Comparison of ENCODE assay signal across 24 cellular contexts in genomic region chr7:128826916-128827247, GRCh38. TPM values are rescaled to one million over a fixed set of nuclear protein-coding genes. Genes with fewer than 3 reads are reported as not detected.
DNase-seq lines count a peak whose midpoint lies in the region; ATAC-seq and TF ChIP-seq lines count a peak whose summit lies in the region.
"Had no signal": no experiment of that assay in that cellular context is flagged by ENCODE, and none has a peak within 500 bp of the region (broad histone marks: within the 10 kb centered on the region; RNA-seq: fewer than 3 reads in every experiment).

No MANE protein-coding gene starts in this region.

- peak overlapping the region; percentile 34; the same call in 1 of the 2 replicates for H3K27ac ChIP-seq in Panc1 (ENCODE audit: low read length)
- H3K27ac ChIP-seq in fibroblast of lung (ENCODE audit: insufficient read depth, low read length) = peak overlapping the region; percentile 54
- H3K27ac ChIP-seq in gastrocnemius medialis = peak overlapping the region; percentile 92 to 99 (median 98)
- no peak overlapping the region for H3K27ac ChIP-seq in CD8-positive, alpha-beta memory T cell (ENCODE audit: low read depth, low read length)
- H3K27ac ChIP-seq: upper lobe of left lung had no signal

- no peak overlapping the region for H2AFZ ChIP-seq in fibroblast of lung (ENCODE audit: low read length)

- intact Hi-C loops in Caco-2 (cut with micrococcal nuclease; ENCODE audit: unreplicated experiment) (loop anchor here (2.0 kb wide), 1 partner anchor 88 kb away; the partner anchor contains the start of gene CALU), Panc1 (cut with micrococcal nuclease; ENCODE audit: unreplicated experiment) (no loop called here), gastrocnemius medialis (cut with DNase I; ENCODE audit: low total_unique reads) (no loop called here), lower leg skin (cut with DNase I; ENCODE audit: low total_unique reads) (no loop called here)

- peaks cover 5% of the 10 kb centered on the region for H3K36me3 Mint-ChIP-seq in Caco-2 (ENCODE audit: insufficient read depth, unreplicated experiment)
- peaks cover 0 to 2% (median 0%) of the 10 kb centered on the region in 3 donors for H3K36me3 Mint-ChIP-seq in CD8-positive, alpha-beta memory T cell
- H3K36me3 Mint-ChIP-seq: activated naive CD4-positive, alpha-beta T cell treated with anti-CD3 and anti-CD28 coated beads, Interleukin-2, amount 10 ng/mL, durations not matched to agents 7 days and 5 days; naive B cell; stimulated activated naive B cell treated with anti-CD40 and anti-IgM and Interleukin-4, amounts not matched to agents 10 μg/mL and 1 μg/mL and 100 μg/mL, for 72 hours had no signal

- peaks cover 28% of the 10 kb centered on the region for H3K4me1 Mint-ChIP-seq in Caco-2 (ENCODE audit: low read depth, unreplicated experiment)
- H3K4me1 Mint-ChIP-seq in CD8-positive, alpha-beta memory T cell = peaks cover 6 to 21% (median 12%) of the 10 kb centered on the region in 3 donors

- H3K4me3 ChIP-seq in Caco-2 (ENCODE audit: low read depth, low read length) (no peak overlapping the region), Panc1 (ENCODE audit: low read depth in 2 of 2, low read length in 2 of 2) (no peak overlapping the region), fibroblast of lung (replicated peaks in 1 of 4; ENCODE audit: control extremely low read depth in 1 of 4, insufficient read depth in 1 of 4, low read depth in 3 of 4, low read length in 4 of 4) (no peak overlapping the region), gastrocnemius medialis (no peak overlapping the region), lower leg skin (ENCODE audit: low read depth, poor library complexity, severe bottlenecking) (no peak overlapping the region)
- H3K4me3 ChIP-seq in CD8-positive, alpha-beta memory T cell (ENCODE audit: low read length) = no peak overlapping the region
- H3K4me3 ChIP-seq: lung, upper lobe of left lung had no signal

- CTCF ChIA-PET in Caco-2 (lab: Charles Lee) (interaction anchor here (1.2 kb wide), 1 partner anchor 88 kb away, joined by 5 read pairs; the partner anchor contains the start of gene CALU), Panc1 (lab: Charles Lee) (no interaction called here)
- CTCF ChIA-PET in CD8-positive, alpha-beta memory T cell (lab: Charles Lee) = no interaction called here

- H3K27me3 ChIP-seq in Caco-2 (replicated peaks; ENCODE audit: control insufficient read depth, insufficient read depth, low read length) = no peaks in the 10 kb centered on the region
- no peaks in the 10 kb centered on the region for H3K27me3 ChIP-seq in Panc1 (ENCODE audit: control insufficient read depth, insufficient read depth, low read length)
- no peaks in the 10 kb centered on the region for H3K27me3 ChIP-seq in fibroblast of lung (ENCODE audit: control insufficient read depth, insufficient read depth, low read length)
- no peaks in the 10 kb centered on the region for H3K27me3 ChIP-seq in gastrocnemius medialis
- H3K27me3 ChIP-seq in CD8-positive, alpha-beta memory T cell (ENCODE audit: insufficient read depth, low read length, poor library complexity, severe bottlenecking) = peaks cover 15% of the 10 kb centered on the region

- H3K4me3 Mint-ChIP-seq in Caco-2 (ENCODE audit: unreplicated experiment) = peak overlapping the region; percentile 38
- no peak overlapping the region for H3K4me3 Mint-ChIP-seq in CD8-positive, alpha-beta memory T cell
- H3K4me3 Mint-ChIP-seq: activated CD8-positive, alpha-beta T cell treated with anti-CD3 and anti-CD28 coated beads for 36 hours; activated naive CD4-positive, alpha-beta T cell treated with anti-CD3 and anti-CD28 coated beads, Interleukin-2, amount 10 ng/mL, durations not matched to agents 7 days and 5 days; activated T-cell treated with anti-CD3 and anti-CD28 coated beads, Interleukin-2, amount 50 U/mL, for 24 hours; naive B cell; stimulated activated naive B cell treated with anti-CD40 and anti-IgM and Interleukin-4, amounts not matched to agents 10 μg/mL and 1 μg/mL and 100 μg/mL, for 72 hours; T-helper 17 cell had no signal

- TF ChIP-seq POLR2A in gastrocnemius medialis (IDR thresholded peaks at IDR 0.05) (no peak), lower leg skin (IDR thresholded peaks at IDR 0.05) (no peak)

- POLR2A ChIA-PET in Caco-2 (lab: Charles Lee) (interaction anchor here (0.5 to 0.9 kb wide), 2 partner anchors 36 to 374 kb away, joined by 3 to 5 read pairs; no protein-coding TSS in a partner anchor), Panc1 (lab: Charles Lee) (no interaction called here)
- POLR2A ChIA-PET in CD8-positive, alpha-beta memory T cell (lab: Charles Lee) = no interaction called here

- H3K9me3 ChIP-seq in Caco-2 (no peaks in the 10 kb centered on the region), Panc1 (ENCODE audit: control insufficient read depth, insufficient read depth, low read depth, low read length) (no peaks in the 10 kb centered on the region), fibroblast of lung (ENCODE audit: control insufficient read depth, insufficient read depth, low read depth, low read length) (no peaks in the 10 kb centered on the region), gastrocnemius medialis (no peaks in the 10 kb centered on the region)
- no peaks in the 10 kb centered on the region for H3K9me3 ChIP-seq in CD8-positive, alpha-beta memory T cell (ENCODE audit: low read length)
- H3K9me3 ChIP-seq: upper lobe of left lung had no signal

- H3K9me3 Mint-ChIP-seq in Caco-2 (ENCODE audit: unreplicated experiment) = no peaks in the 10 kb centered on the region
- H3K9me3 Mint-ChIP-seq in CD8-positive, alpha-beta memory T cell = no peaks in the 10 kb centered on the region
- H3K9me3 Mint-ChIP-seq: activated CD8-positive, alpha-beta T cell treated with anti-CD3 and anti-CD28 coated beads for 36 hours; activated naive CD4-positive, alpha-beta T cell treated with anti-CD3 and anti-CD28 coated beads, Interleukin-2, amount 10 ng/mL, durations not matched to agents 7 days and 5 days; activated T-cell treated with anti-CD3 and anti-CD28 coated beads, Interleukin-2, amount 50 U/mL, for 24 hours; naive B cell; stimulated activated naive B cell treated with anti-CD40 and anti-IgM and Interleukin-4, amounts not matched to agents 10 μg/mL and 1 μg/mL and 100 μg/mL, for 72 hours had no signal

- no peaks in the 10 kb centered on the region for H3K27me3 Mint-ChIP-seq in Caco-2 (ENCODE audit: insufficient read depth, unreplicated experiment)
- peaks cover 36 to 41% of the 10 kb centered on the region in 2 donors for H3K27me3 Mint-ChIP-seq in CD8-positive, alpha-beta memory T cell

- DNase-seq in Caco-2 (no peak), Panc1 (ENCODE audit: low read depth, low spot score) (no peak), fibroblast of lung (ENCODE audit: low read depth in 2 of 2) (no peak), gastrocnemius medialis (peak; percentile 75 to 83), lower leg skin (ENCODE audit: low spot score in 2 of 2) (no peak)
- DNase-seq in activated CD4-positive, alpha-beta T cell treated with anti-CD3 and anti-CD28 coated beads for 4 hours = no peak
- no peak for DNase-seq in CD8-positive, alpha-beta memory T cell
- DNase-seq: activated CD8-positive, alpha-beta T cell treated with anti-CD3 and anti-CD28 coated beads for 36 hours; activated naive CD4-positive, alpha-beta T cell treated with anti-CD3 and anti-CD28 coated beads, Interleukin-2, amount 10 ng/mL, durations not matched to agents 7 days and 5 days; activated T-cell treated with anti-CD3 and anti-CD28 coated beads, Interleukin-2, amount 50 U/mL, for 24 hours; DND-41; KG1; naive B cell; NCI-H2081; NCI-H524; SHP77 treated with DMSO at 0.1 percent for 48 hours; stimulated activated naive B cell treated with anti-CD40 and anti-IgM and Interleukin-4, amounts not matched to agents 10 μg/mL and 1 μg/mL and 100 μg/mL, for 72 hours; T-helper 17 cell had no signal

- TF ChIP-seq CTCF in Caco-2 (IDR thresholded peaks at IDR 0.05; ENCODE audit: insufficient read depth in 1 of 2, low read depth in 1 of 2, low read length in 1 of 2, severe bottlenecking in 1 of 2, unreplicated experiment in 1 of 2) = no peak
- TF ChIP-seq CTCF in Panc1 (IDR thresholded peaks at IDR 0.05) = no peak
- no peak for TF ChIP-seq CTCF in fibroblast of lung (conservative IDR thresholded peaks at IDR 0.05 in 1 of 2, IDR thresholded peaks at IDR 0.05 in 1 of 2; ENCODE audit: low read depth in 1 of 2, low read length in 2 of 2)
- no peak for TF ChIP-seq CTCF in gastrocnemius medialis (IDR thresholded peaks at IDR 0.05 in 4 of 5, conservative IDR thresholded peaks at IDR 0.05 in 1 of 5)
- no peak for TF ChIP-seq CTCF in lower leg skin (IDR thresholded peaks at IDR 0.05)

- in situ Hi-C loops in Panc1 (cut with HindIII; ENCODE audit: low pct_unique_long_range_greater_than_20kb, low sequenced_read_pairs) = no loop called here
- in situ Hi-C loops in gastrocnemius medialis (cut with MboI; ENCODE audit: low sequenced_read_pairs in 4 of 4) = no loop called here

- no peak overlapping the region for H3K4me2 ChIP-seq in fibroblast of lung (ENCODE audit: extremely low read depth, insufficient read depth, low read length)

- no peaks in the 10 kb centered on the region for H4K20me1 ChIP-seq in fibroblast of lung (ENCODE audit: control insufficient read depth, extremely low read depth, insufficient read depth, low read length)

- peak overlapping the region; percentile 95 for H3K27ac Mint-ChIP-seq in Caco-2 (ENCODE audit: unreplicated experiment)
- H3K27ac Mint-ChIP-seq in CD8-positive, alpha-beta memory T cell = peak overlapping the region in 1 of 8 donors; percentile 83
- H3K27ac Mint-ChIP-seq: activated CD8-positive, alpha-beta T cell treated with anti-CD3 and anti-CD28 coated beads for 36 hours; activated naive CD4-positive, alpha-beta T cell treated with anti-CD3 and anti-CD28 coated beads, Interleukin-2, amount 10 ng/mL, durations not matched to agents 7 days and 5 days; activated T-cell treated with anti-CD3 and anti-CD28 coated beads, Interleukin-2, amount 50 U/mL, for 24 hours; naive B cell; stimulated activated naive B cell treated with anti-CD40 and anti-IgM and Interleukin-4, amounts not matched to agents 10 μg/mL and 1 μg/mL and 100 μg/mL, for 72 hours; T-helper 17 cell had no signal

- WGBS in lower leg skin, 2 donors = 70 to 89% methylated on average over 1 of the region's 1 CpG

- H3K9ac ChIP-seq in fibroblast of lung (ENCODE audit: insufficient read depth, low read length) = no peak overlapping the region

- H3K36me3 ChIP-seq in Caco-2 (ENCODE audit: control insufficient read depth, insufficient read depth, low read length) (no peaks in the 10 kb centered on the region), Panc1 (ENCODE audit: control insufficient read depth, insufficient read depth, low read length) (no peaks in the 10 kb centered on the region), fibroblast of lung (ENCODE audit: control insufficient read depth, insufficient read depth, low read length) (no peaks in the 10 kb centered on the region), gastrocnemius medialis (no peaks in the 10 kb centered on the region)
- H3K36me3 ChIP-seq in CD8-positive, alpha-beta memory T cell (ENCODE audit: insufficient read depth, low read length) = no peaks in the 10 kb centered on the region
- H3K36me3 ChIP-seq: upper lobe of left lung had no signal

- ATAC-seq in Panc1 (no peak), gastrocnemius medialis (peak; percentile 39 to 48), GM21737 (IDR thresholded peaks at IDR 0.05; ENCODE audit: unreplicated experiment) (no peak)
- ATAC-seq: activated CD8-positive, alpha-beta T cell treated with anti-CD3 and anti-CD28 coated beads for 36 hours; stimulated activated naive B cell treated with anti-CD40 and anti-IgM and Interleukin-4, amounts not matched to agents 10 μg/mL and 1 μg/mL and 100 μg/mL, for 72 hours; T-helper 17 cell had no signal

- H3K79me2 ChIP-seq in fibroblast of lung (ENCODE audit: control insufficient read depth, insufficient read depth, low read length) = peaks cover 15% of the 10 kb centered on the region

- peaks cover 34% of the 10 kb centered on the region for H3K4me1 ChIP-seq in Caco-2
- H3K4me1 ChIP-seq in Panc1 (ENCODE audit: control insufficient read depth, insufficient read depth, low read length) = peaks cover 23% of the 10 kb centered on the region
- H3K4me1 ChIP-seq in fibroblast of lung (ENCODE audit: control insufficient read depth, extremely low read depth, insufficient read depth, low read length) = peaks cover 21% of the 10 kb centered on the region
- H3K4me1 ChIP-seq in gastrocnemius medialis = peaks cover 36 to 55% of the 10 kb centered on the region in 2 donors
- H3K4me1 ChIP-seq in CD8-positive, alpha-beta memory T cell (ENCODE audit: insufficient read depth, low read length) = peaks cover 7% of the 10 kb centered on the region

- BruUV-seq in Caco-2 (replicated peaks; lab: Mats Ljungman, UMichigan) (no TSS peak), Panc1 (replicated peaks; lab: Mats Ljungman, UMichigan) (no TSS peak)

RNA-seq across cellular contexts. Expression of gene FLNC, which starts 3.3 kb away (rescaled TPM):
- 108 and 128 TPM in 2 replicates for total RNA-seq in Caco-2 (2022)
- 10.2 TPM for total RNA-seq in Panc1 (2021; ENCODE audit: unreplicated experiment)
- polyA plus RNA-seq in Panc1 (2012; ENCODE audit: insufficient read length) = 7.4 TPM
- total RNA-seq in fibroblast of lung = 106 and 191 TPM in 2 replicates
- polyA plus RNA-seq in fibroblast of lung = 29.3 and 55.3 TPM in 2 replicates
- polyA plus RNA-seq in fibroblast of lung (2012) = 118 and 176 TPM in 2 replicates
- 406 and 608 TPM in 2 replicates for polyA minus RNA-seq in fibroblast of lung (ENCODE audit: low replicate concordance)
- 1,000 to 10,000 TPM; 1,071 to 4,398 (median 2,381) TPM for total RNA-seq in gastrocnemius medialis
- total RNA-seq in CD8-positive, alpha-beta memory T cell = not detected
- not detected for polyA plus RNA-seq in CD8-positive, alpha-beta memory T cell
- total RNA-seq in lower leg skin = 10 to 100 TPM in 1 of 4 donors, 1 to 10 TPM in 3; 5.0 to 11.1 (median 6.2) TPM

RNA-seq across cellular contexts. Expression of gene CCDC136, which starts 35.1 kb away (rescaled TPM):
- total RNA-seq in Caco-2 (2022) (7.3 and 10.2 TPM in 2 replicates), Panc1 (2021; ENCODE audit: unreplicated experiment) (1.1 TPM), fibroblast of lung (4.9 and 12.1 TPM in 2 replicates), gastrocnemius medialis (10 to 100 TPM in 2 of 4 donors, 1 to 10 TPM in 1, under 1 TPM in 1; 0.61 to 15.8 (median 9.3) TPM), lower leg skin (1 to 10 TPM in 3 of 4 donors, not detected in 1; 1.4 to 2.3 (median 1.8) TPM)
- polyA plus RNA-seq in Panc1 (2012; ENCODE audit: insufficient read length) = 0.38 TPM
- polyA plus RNA-seq in fibroblast of lung = 8.3 and 11.8 TPM in 2 replicates
- 5.5 and 8.8 TPM in 2 replicates for polyA plus RNA-seq in fibroblast of lung (2012)
- polyA minus RNA-seq in fibroblast of lung (ENCODE audit: low replicate concordance) = 5.8 and 8.0 TPM in 2 replicates
- 1 to 10 TPM; 8.7 to 9.0 TPM for total RNA-seq in CD8-positive, alpha-beta memory T cell
- polyA plus RNA-seq in CD8-positive, alpha-beta memory T cell = 2.6 TPM

RNA-seq across cellular contexts. Expression of gene ATP6V1F, which starts 35.8 kb away (rescaled TPM):
- total RNA-seq in Caco-2 (2022) = 162 and 168 TPM in 2 replicates
- total RNA-seq in Panc1 (2021; ENCODE audit: unreplicated experiment) = 151 TPM
- polyA plus RNA-seq in Panc1 (2012; ENCODE audit: insufficient read length) = 291 TPM
- total RNA-seq in fibroblast of lung = 124 and 128 TPM in 2 replicates
- polyA plus RNA-seq in fibroblast of lung = 167 and 243 TPM in 2 replicates
- 265 and 296 TPM in 2 replicates for polyA plus RNA-seq in fibroblast of lung (2012)
- polyA minus RNA-seq in fibroblast of lung (ENCODE audit: low replicate concordance) = 67.5 and 82.7 TPM in 2 replicates
- total RNA-seq in gastrocnemius medialis = 10 to 100 TPM; 79.3 to 99.2 (median 82.3) TPM
- 100 to 1,000 TPM; 145 to 147 TPM for total RNA-seq in CD8-positive, alpha-beta memory T cell
- 295 TPM for polyA plus RNA-seq in CD8-positive, alpha-beta memory T cell
- 100 to 1,000 TPM in 3 of 4 donors, 10 to 100 TPM in 1; 71.3 to 165 (median 137) TPM for total RNA-seq in lower leg skin

RNA-seq across cellular contexts. Expression of gene OPN1SW, which starts 51.3 kb away (rescaled TPM):
- total RNA-seq in Caco-2 (2022) (not detected in 2 replicates), Panc1 (2021; ENCODE audit: unreplicated experiment) (not detected), fibroblast of lung (not detected in 2 replicates), gastrocnemius medialis (not detected), lower leg skin (not detected)
- polyA plus RNA-seq in Panc1 (2012; ENCODE audit: insufficient read length) = 0.87 TPM
- polyA plus RNA-seq in fibroblast of lung = not detected in 2 replicates
- polyA plus RNA-seq in fibroblast of lung (2012) = 0.28 and 0.31 TPM in 2 replicates
- polyA minus RNA-seq in fibroblast of lung (ENCODE audit: low replicate concordance) = not detected in 2 replicates
- total RNA-seq in CD8-positive, alpha-beta memory T cell = not detected
- polyA plus RNA-seq in CD8-positive, alpha-beta memory T cell = not detected
- total RNA-seq: activated CD8-positive, alpha-beta T cell treated with anti-CD3 and anti-CD28 coated beads for 36 hours; glomerular endothelial cell; H4; lung; posterior vena cava; T-helper 17 cell; upper lobe of left lung had no signal
- polyA plus RNA-seq: lung had no signal

Comparison
In these comparisons a context has a peak if more than half of its experiments do, and no peak if none do; other contexts are left out.
1. DNase-seq: peak in gastrocnemius medialis (2 of 2); none in Caco-2 (0 of 2), Panc1 (single experiment), fibroblast of lung (0 of 2), activated CD4-positive, alpha-beta T cell treated with anti-CD3 and anti-CD28 coated beads for 4 hours (0 of 2), CD8-positive, alpha-beta memory T cell (0 of 5) and lower leg skin (0 of 2).
2. ATAC-seq: peak in gastrocnemius medialis (2 of 2); none in Panc1 (single experiment) and GM21737 (single experiment).